ENCODE assay signal across 1 cellular context in genomic region chr12:114655934-114656697, GRCh38.
A peak's percentile ranks its signal among the peaks of the same experiment; 100 is the strongest.
TF ChIP-seq lines count a peak whose summit lies in the region.

No MANE protein-coding gene starts in this region.

TF ChIP-seq in HEK293, 187 proteins besides CTCF, POLR2A, EP300 and RAD21 (continued from another document and continues in another):
- peak; percentile 73; the same call in 1 of the 2 replicates for TF ChIP-seq ZNF639 (tag by site-specific recombination; IDR thresholded peaks at IDR 0.05)
- no peak for TF ChIP-seq BCL11A (tag by site-specific recombination; IDR thresholded peaks at IDR 0.05; ENCODE audit: low read depth)
- no peak for TF ChIP-seq KLF9 (tag by site-specific recombination; IDR thresholded peaks at IDR 0.05; ENCODE audit: low read depth)
- TF ChIP-seq ZBTB49 (tag by site-specific recombination; IDR thresholded peaks at IDR 0.05; ENCODE audit: low read depth) = no peak
- no peak for TF ChIP-seq ZNF785 (tag by site-specific recombination; IDR thresholded peaks at IDR 0.05)
- peak; percentile 64; the same call in 1 of the 2 replicates for TF ChIP-seq ZNF692 (tag by site-specific recombination; IDR thresholded peaks at IDR 0.05)
- TF ChIP-seq ZNF324 (tag by site-specific recombination; IDR thresholded peaks at IDR 0.05) = no peak
- no peak for TF ChIP-seq PRDM10 (tag by site-specific recombination; IDR thresholded peaks at IDR 0.05)
- TF ChIP-seq ZNF292 (tag by site-specific recombination; IDR thresholded peaks at IDR 0.05; ENCODE audit: borderline replicate concordance, low read depth) = no peak
- TF ChIP-seq ZNF571 (tag by site-specific recombination; IDR thresholded peaks at IDR 0.05) = no peak
- TF ChIP-seq TSHZ1 (tag by site-specific recombination; IDR thresholded peaks at IDR 0.05; ENCODE audit: borderline replicate concordance) = peak; percentile 87
- TF ChIP-seq ZNF544 (tag by site-specific recombination; IDR thresholded peaks at IDR 0.05) = no peak
- no peak for TF ChIP-seq ZSCAN16 (tag by site-specific recombination; IDR thresholded peaks at IDR 0.05)
- TF ChIP-seq ZNF654 (tag by site-specific recombination; IDR thresholded peaks at IDR 0.05; ENCODE audit: low read depth) = no peak
- TF ChIP-seq ZBTB11 (tag by site-specific recombination; conservative IDR thresholded peaks at IDR 0.05; ENCODE audit: low read depth) = 0 out of 2 replicates have a peak, but pooled peaks have one; percentile 8
- TF ChIP-seq ZNF670 (tag by site-specific recombination; IDR thresholded peaks at IDR 0.05; ENCODE audit: low read depth) = no peak
- TF ChIP-seq ZNF473 (tag by site-specific recombination; IDR thresholded peaks at IDR 0.05) = no peak
- no peak for TF ChIP-seq ZFP37 (tag by site-specific recombination; IDR thresholded peaks at IDR 0.05)
- TF ChIP-seq ZNF660 (tag by site-specific recombination; IDR thresholded peaks at IDR 0.05) = 0 out of 2 replicates have a peak, but pooled peaks have one; percentile 61
- no peak for TF ChIP-seq ZNF112 (tag by site-specific recombination; IDR thresholded peaks at IDR 0.05)
- peak; percentile 84 for TF ChIP-seq SP7 (tag by site-specific recombination; IDR thresholded peaks at IDR 0.05)
- TF ChIP-seq ZNF362 (tag by site-specific recombination; IDR thresholded peaks at IDR 0.05) = peak; percentile 30; the same call in 1 of the 2 replicates
- no peak for TF ChIP-seq ZNF266 (tag by site-specific recombination; IDR thresholded peaks at IDR 0.05; ENCODE audit: low read depth)
- TF ChIP-seq HOXD13 (CRISPR knock-in tag; IDR thresholded peaks at IDR 0.05; ENCODE audit: borderline replicate concordance) = peak; percentile 85
- peak; percentile 96 for TF ChIP-seq ZNF561 (tag by site-specific recombination; IDR thresholded peaks at IDR 0.05; ENCODE audit: borderline replicate concordance)
- peak; percentile 63 for TF ChIP-seq ZNF768 (tag by site-specific recombination; IDR thresholded peaks at IDR 0.05)
- no peak for TF ChIP-seq ZNF837 (tag by site-specific recombination; IDR thresholded peaks at IDR 0.05)
- no peak for TF ChIP-seq ZNF426 (tag by site-specific recombination; IDR thresholded peaks at IDR 0.05)
- no peak; the same call in none of the 2 replicates for TF ChIP-seq ZNF366 (tag by site-specific recombination; conservative IDR thresholded peaks at IDR 0.05)
- peak; percentile 27; the same call in 1 of the 2 replicates for TF ChIP-seq ZNF600 (tag by site-specific recombination; IDR thresholded peaks at IDR 0.05)
- TF ChIP-seq ZNF548 (tag by site-specific recombination; IDR thresholded peaks at IDR 0.05) = no peak
- peak; percentile 72 for TF ChIP-seq INSM2 (tag by site-specific recombination; IDR thresholded peaks at IDR 0.05)
- no peak for TF ChIP-seq ZNF211 (tag by site-specific recombination; IDR thresholded peaks at IDR 0.05; ENCODE audit: low read depth)
- no peak for TF ChIP-seq WT1 (tag by site-specific recombination; IDR thresholded peaks at IDR 0.05)
- TF ChIP-seq ZNF175 (tag by site-specific recombination; IDR thresholded peaks at IDR 0.05) = no peak
- no peak for TF ChIP-seq KLF17 (tag by site-specific recombination; IDR thresholded peaks at IDR 0.05)
- no peak for TF ChIP-seq BCL6B (tag by site-specific recombination; IDR thresholded peaks at IDR 0.05)
- TF ChIP-seq ZNF202 (tag by site-specific recombination; IDR thresholded peaks at IDR 0.05; ENCODE audit: borderline replicate concordance) = no peak
